27 cellular contexts compared by ENCODE assay signal in genomic region chr12:66050610-66051009, GRCh38.
DNase-seq lines count a peak whose midpoint lies in the region; ATAC-seq and TF ChIP-seq lines count a peak whose summit lies in the region.
"Had no signal": no experiment of that assay in that cellular context is flagged by ENCODE, and none has a peak within 500 bp of the region (broad histone marks: within the 10 kb centered on the region; RNA-seq: fewer than 3 reads in every experiment).

No MANE protein-coding gene starts in this region.

- peaks cover 2 to 9% (median 5%) of the 10 kb centered on the region in 3 donors for H3K27me3 Mint-ChIP-seq in immature natural killer cell (ENCODE audit: low read depth in 3 of 3)
- H3K27me3 Mint-ChIP-seq: stimulated activated memory B cell treated with anti-CD40 and anti-IgM and Interleukin-4, amounts not matched to agents 10 μg/mL and 1 μg/mL and 100 μg/mL, for 72 hours had no signal

- no peak overlapping the region for H3K4me3 Mint-ChIP-seq in immature natural killer cell
- H3K4me3 Mint-ChIP-seq: IgD-negative memory B cell; natural killer cell treated with Interleukin-12 subunit alpha and Interleukin-12 subunit beta and Interleukin-15 and Interleukin-18, amount 100 ng/mL, for 72 hours; stimulated activated memory B cell treated with anti-CD40 and anti-IgM and Interleukin-4, amounts not matched to agents 10 μg/mL and 1 μg/mL and 100 μg/mL, for 72 hours; WTC11 had no signal

- H3K9me3 ChIP-seq in A673 (ENCODE audit: low read depth, low read length, poor library complexity, severe bottlenecking): no peaks in the 10 kb centered on the region
- H3K9me3 ChIP-seq: pancreas, thyroid gland had no signal

- CTCF ChIA-PET in A673 (lab: Charles Lee): no interaction called here

- ATAC-seq in GM18511 (IDR thresholded peaks at IDR 0.05; ENCODE audit: unreplicated experiment) (peak; percentile 42), GM19397 (IDR thresholded peaks at IDR 0.05; ENCODE audit: unreplicated experiment) (peak; percentile 42), HG02798 (IDR thresholded peaks at IDR 0.05; ENCODE audit: poor library complexity, unreplicated experiment) (peak; percentile 44), HG03354 (IDR thresholded peaks at IDR 0.05; ENCODE audit: poor library complexity, severe bottlenecking, unreplicated experiment) (peak; percentile 62)
- ATAC-seq: left ventricle myocardium superior; natural killer cell treated with Interleukin-12 subunit alpha and Interleukin-12 subunit beta and Interleukin-15 and Interleukin-18, amount 100 ng/mL, for 72 hours; pancreas; SK-N-SH treated with all-trans-retinoic acid at 6 μM for 48 hours; stimulated activated memory B cell treated with anti-CD40 and anti-IgM and Interleukin-4, amounts not matched to agents 10 μg/mL and 1 μg/mL and 100 μg/mL, for 72 hours; WTC11 had no signal

- no peaks in the 10 kb centered on the region for H3K27me3 ChIP-seq in A673 (replicated peaks; ENCODE audit: insufficient read depth, low read depth, low read length, poor library complexity)
- H3K27me3 ChIP-seq: cardiac muscle cell, thyroid gland had no signal

- H3K36me3 ChIP-seq in A673 (ENCODE audit: insufficient read depth, low read length, poor library complexity, severe bottlenecking): no peaks in the 10 kb centered on the region
- H3K36me3 ChIP-seq: cardiac muscle cell, pancreas, thyroid gland had no signal

- no peaks in the 10 kb centered on the region for H3K36me3 Mint-ChIP-seq in immature natural killer cell
- H3K36me3 Mint-ChIP-seq: IgD-negative memory B cell; natural killer cell treated with Interleukin-12 subunit alpha and Interleukin-12 subunit beta and Interleukin-15 and Interleukin-18, amount 100 ng/mL, for 72 hours; stimulated activated memory B cell treated with anti-CD40 and anti-IgM and Interleukin-4, amounts not matched to agents 10 μg/mL and 1 μg/mL and 100 μg/mL, for 72 hours; WTC11 had no signal

- DNase-seq in immature natural killer cell (no peak), A673 (ENCODE audit: low spot score) (no peak), NCI-H1105 (lab: John Stamatoyannopoulos, UW) (no peak)
- DNase-seq in activated CD8-positive, alpha-beta memory T cell treated with anti-CD3 and anti-CD28 coated beads, Interleukin-2, amount 50 U/mL, for 4 hours: no peak
- DNase-seq: ACHN; activated CD4-positive, alpha-beta T cell treated with anti-CD3 and anti-CD28 coated beads, Interleukin-2, amount 50 U/mL, for 48 hours; activated naive CD4-positive, alpha-beta T cell; amniotic stem cell; C1 segment of cervical spinal cord; head of caudate nucleus; left ventricle myocardium superior; midbrain; NCI-H1436; NCI-H510A treated with DMSO at 0.1 percent for 48 hours; pancreas; thyroid gland had no signal

- no peak overlapping the region for H3K27ac Mint-ChIP-seq in immature natural killer cell
- H3K27ac Mint-ChIP-seq: IgD-negative memory B cell; natural killer cell treated with Interleukin-12 subunit alpha and Interleukin-12 subunit beta and Interleukin-15 and Interleukin-18, amount 100 ng/mL, for 72 hours; stimulated activated memory B cell treated with anti-CD40 and anti-IgM and Interleukin-4, amounts not matched to agents 10 μg/mL and 1 μg/mL and 100 μg/mL, for 72 hours; WTC11 had no signal

- TF ChIP-seq CTCF in A673 (conservative IDR thresholded peaks at IDR 0.05; ENCODE audit: low read depth, low read length): no peak

- intact Hi-C loops in A673 (cut with micrococcal nuclease; ENCODE audit: unreplicated experiment): no loop called here

- POLR2A ChIA-PET in A673 (lab: Charles Lee; ENCODE audit: low non-redundant PET): no interaction called here

- H3K4me3 ChIP-seq in A673 (ENCODE audit: low read depth, low read length, poor library complexity, severe bottlenecking): no peak overlapping the region
- H3K4me3 ChIP-seq: cardiac muscle cell, pancreas, thyroid gland had no signal

- H3K27ac ChIP-seq in A673 (ENCODE audit: low read depth, low read length, poor library complexity, severe bottlenecking): no peak overlapping the region
- H3K27ac ChIP-seq: cardiac muscle cell, pancreas, RWPE1, thyroid gland had no signal

- BruUV-seq in A673 (replicated peaks; lab: Mats Ljungman, UMichigan): no TSS peak

- H3K4me1 ChIP-seq in A673 (ENCODE audit: insufficient read depth, low read length, poor library complexity, severe bottlenecking): peaks cover 24% of the 10 kb centered on the region
- H3K4me1 ChIP-seq: pancreas, thyroid gland had no signal

- no peaks in the 10 kb centered on the region for H3K4me1 Mint-ChIP-seq in immature natural killer cell
- H3K4me1 Mint-ChIP-seq: stimulated activated memory B cell treated with anti-CD40 and anti-IgM and Interleukin-4, amounts not matched to agents 10 μg/mL and 1 μg/mL and 100 μg/mL, for 72 hours; WTC11 had no signal

- no peaks in the 10 kb centered on the region for H3K9me3 Mint-ChIP-seq in immature natural killer cell
- H3K9me3 Mint-ChIP-seq: IgD-negative memory B cell; natural killer cell treated with Interleukin-12 subunit alpha and Interleukin-12 subunit beta and Interleukin-15 and Interleukin-18, amount 100 ng/mL, for 72 hours; stimulated activated memory B cell treated with anti-CD40 and anti-IgM and Interleukin-4, amounts not matched to agents 10 μg/mL and 1 μg/mL and 100 μg/mL, for 72 hours; WTC11 had no signal
